Comparison of ENCODE assay signal across 1 cellular context in the genomic region with DNA sequence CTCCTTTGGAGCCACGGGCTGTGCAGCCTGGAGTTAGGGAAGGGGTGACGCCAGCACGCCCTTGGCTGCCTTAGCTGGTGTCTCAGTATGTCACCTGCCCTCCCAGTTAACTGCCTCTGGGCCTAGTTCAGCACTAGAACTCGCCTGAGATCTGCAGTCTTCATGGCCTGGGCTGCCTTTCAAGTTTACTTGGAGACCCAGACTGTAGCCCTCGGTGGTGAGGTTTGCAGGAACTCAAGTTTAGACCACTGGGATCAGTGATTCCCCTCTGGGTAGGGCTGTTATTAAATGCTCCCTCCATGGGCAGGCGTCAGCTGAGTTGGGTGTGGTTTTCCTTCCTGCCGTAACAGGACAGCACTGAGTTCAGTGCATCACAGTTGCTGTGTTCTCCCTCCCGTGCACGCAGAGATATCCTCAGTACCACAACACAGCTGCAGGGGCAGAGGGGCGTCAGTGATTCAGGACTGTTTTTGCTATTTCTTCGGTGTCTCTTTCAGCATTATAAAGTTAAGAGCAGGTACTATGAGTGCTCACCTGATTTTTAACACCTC.
TF ChIP-seq lines count a peak whose summit lies in the region.

No MANE protein-coding gene starts in this region.

TF ChIP-seq in K562, 482 proteins besides CTCF, POLR2A, EP300 and RAD21:
- no peak for TF ChIP-seq ARID1B (IDR thresholded peaks at IDR 0.05)
- TF ChIP-seq, protein P1, sequence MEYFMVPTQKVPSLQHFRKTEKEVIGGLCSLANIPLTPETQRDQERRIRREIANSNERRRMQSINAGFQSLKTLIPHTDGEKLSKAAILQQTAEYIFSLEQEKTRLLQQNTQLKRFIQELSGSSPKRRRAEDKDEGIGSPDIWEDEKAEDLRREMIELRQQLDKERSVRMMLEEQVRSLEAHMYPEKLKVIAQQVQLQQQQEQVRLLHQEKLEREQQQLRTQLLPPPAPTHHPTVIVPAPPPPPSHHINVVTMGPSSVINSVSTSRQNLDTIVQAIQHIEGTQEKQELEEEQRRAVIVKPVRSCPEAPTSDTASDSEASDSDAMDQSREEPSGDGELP (CRISPR knock-in tag; IDR thresholded peaks at IDR 0.05; ENCODE audit: borderline replicate concordance) = peak; percentile 30; the same call in 1 of the 2 replicates
- TF ChIP-seq NRF1 (conservative IDR thresholded peaks at IDR 0.05 in 1 of 2, IDR thresholded peaks at IDR 0.05 in 1 of 2) = 0 out of 4 replicates have a peak, but pooled peaks of 1 of the 2 experiments have one; percentile 17
- no peak for TF ChIP-seq KDM5B (IDR thresholded peaks at IDR 0.05; ENCODE audit: insufficient replicate concordance, low read depth, low read length)
- TF ChIP-seq ZNF212 (CRISPR knock-in tag; IDR thresholded peaks at IDR 0.05) = no peak
- no peak for TF ChIP-seq SIX5 (IDR thresholded peaks at IDR 0.05; ENCODE audit: borderline replicate concordance in 1 of 2, insufficient read depth in 1 of 2, low read depth in 1 of 2, low read length in 2 of 2)
- TF ChIP-seq CTBP1 (IDR thresholded peaks at IDR 0.05; ENCODE audit: borderline replicate concordance) = peak; percentile 41; the same call in 1 of the 2 replicates
